In genomic region chr14:98512501-98513251, GRCh38 we compare ENCODE assay signal across 1 cellular context.
TF ChIP-seq lines count a peak whose summit lies in the region.

No MANE protein-coding gene starts in this region.

TF ChIP-seq in H1, 55 proteins besides CTCF, POLR2A, EP300 and RAD21 (continued from another document):
- no peak for TF ChIP-seq BCL11A (IDR thresholded peaks at IDR 0.05; ENCODE audit: low read depth in 2 of 2, low read length in 2 of 2)
- TF ChIP-seq KDM5A (IDR thresholded peaks at IDR 0.05; ENCODE audit: low read length): no peak
- TF ChIP-seq TCF12 (IDR thresholded peaks at IDR 0.05; ENCODE audit: low read depth, low read length): no peak
- no peak for TF ChIP-seq EZH2 (IDR thresholded peaks at IDR 0.05; ENCODE audit: low read depth, low read length, severe bottlenecking)
- TF ChIP-seq SRF (IDR thresholded peaks at IDR 0.05; ENCODE audit: low read depth, low read length): no peak
- no peak for TF ChIP-seq MAX (IDR thresholded peaks at IDR 0.05)
- TF ChIP-seq RNF2 (IDR thresholded peaks at IDR 0.05; ENCODE audit: borderline replicate concordance, low read depth, low read length, missing control alignments, poor library complexity, severe bottlenecking): no peak
- no peak for TF ChIP-seq SIRT6 (IDR thresholded peaks at IDR 0.05; ENCODE audit: low read length)
- TF ChIP-seq NANOG (IDR thresholded peaks at IDR 0.05; ENCODE audit: insufficient read depth, low read depth, low read length, poor library complexity, severe bottlenecking): no peak
- TF ChIP-seq TAF1 (IDR thresholded peaks at IDR 0.05; ENCODE audit: low read depth, low read length): no peak
- TF ChIP-seq GABPA (IDR thresholded peaks at IDR 0.05; ENCODE audit: borderline replicate concordance, insufficient read depth, low read length): no peak
- no peak for TF ChIP-seq TEAD4 (IDR thresholded peaks at IDR 0.05; ENCODE audit: low read depth, low read length)
- TF ChIP-seq CHD2 (IDR thresholded peaks at IDR 0.05; ENCODE audit: low read length): no peak
- TF ChIP-seq USF2 (IDR thresholded peaks at IDR 0.05; ENCODE audit: low read length): no peak
TF ChIP-seq in H1: peak in this region for 0.
